In genomic region chr17:80401076-80401475, GRCh38 we compare ENCODE assay signal across 6 cellular contexts. TPM values are rescaled to one million over a fixed set of nuclear protein-coding genes. Genes with fewer than 3 reads are reported as not detected.
DNase-seq lines count a peak whose midpoint lies in the region; ATAC-seq and TF ChIP-seq lines count a peak whose summit lies in the region.
"Not testable (repeated sequence)": the region's sequence is repeated elsewhere in the genome, so short reads cannot be mapped to it uniquely, and the experiment has no call there.

No MANE protein-coding gene starts in this region.

- TF ChIP-seq CTCF in RWPE2 (IDR thresholded peaks at IDR 0.05; ENCODE audit: poor library complexity, severe bottlenecking); endodermal cell (conservative IDR thresholded peaks at IDR 0.05); glutamatergic neuron (IDR thresholded peaks at IDR 0.05; ENCODE audit: partially characterized antibody, unreplicated experiment); nephron progenitor cell (IDR thresholded peaks at IDR 0.05); type B pancreatic cell (conservative IDR thresholded peaks at IDR 0.05): not testable (repeated sequence)

- H3K4me3 Mint-ChIP-seq in endodermal cell (peak overlapping the region; percentile 46), glutamatergic neuron (ENCODE audit: unreplicated experiment) (peak overlapping the region; percentile 5), nephron progenitor cell (peak overlapping the region; percentile 27)
- H3K4me3 Mint-ChIP-seq in type B pancreatic cell: not testable (repeated sequence)

- ATAC-seq in RWPE2 (ENCODE audit: low read depth): not testable (repeated sequence)

- DNase-seq in DMS 273 (lab: John Stamatoyannopoulos, UW; ENCODE audit: unreplicated experiment): peak; percentile 85
- peak; percentile 51 for DNase-seq in RWPE2 (ENCODE audit: low spot score)
- DNase-seq in endodermal cell; glutamatergic neuron; nephron progenitor cell; type B pancreatic cell (ENCODE audit: extremely low spot score, unreplicated experiment): not testable (repeated sequence)

- not testable (repeated sequence) for H3K36me3 ChIP-seq in RWPE2 (ENCODE audit: low read depth); endodermal cell (ENCODE audit: control insufficient read depth, insufficient read depth, low read length)

- not testable (repeated sequence) for H3K4me3 ChIP-seq in RWPE2 (ENCODE audit: severe bottlenecking)
- peak overlapping the region; percentile 60 for H3K4me3 ChIP-seq in endodermal cell (ENCODE audit: low read length)

- H3K4me1 Mint-ChIP-seq in endodermal cell (peaks cover 52% of the 10 kb centered on the region), glutamatergic neuron (ENCODE audit: low read depth, unreplicated experiment) (peaks cover 17% of the 10 kb centered on the region), nephron progenitor cell (peaks cover 55% of the 10 kb centered on the region)
- not testable (repeated sequence) for H3K4me1 Mint-ChIP-seq in type B pancreatic cell (ENCODE audit: unreplicated experiment)

- not testable (repeated sequence) for H3K27me3 ChIP-seq in RWPE2 (ENCODE audit: insufficient read depth, poor library complexity, severe bottlenecking); endodermal cell (ENCODE audit: control insufficient read depth, insufficient read depth, low read length, poor library complexity, severe bottlenecking)

- H3K36me3 Mint-ChIP-seq in endodermal cell (ENCODE audit: low read depth); nephron progenitor cell (ENCODE audit: low read depth); type B pancreatic cell: not testable (repeated sequence)
- peaks cover 10% of the 10 kb centered on the region for H3K36me3 Mint-ChIP-seq in glutamatergic neuron (ENCODE audit: unreplicated experiment)

- H3K27ac Mint-ChIP-seq in endodermal cell (peak overlapping the region; percentile 17), nephron progenitor cell (peak overlapping the region; percentile 73), type B pancreatic cell (peak overlapping the region; percentile 3)
- not testable (repeated sequence) for H3K27ac Mint-ChIP-seq in glutamatergic neuron (ENCODE audit: unreplicated experiment)

- not testable (repeated sequence) for H3K27me3 Mint-ChIP-seq in endodermal cell (ENCODE audit: insufficient read depth); glutamatergic neuron (ENCODE audit: unreplicated experiment); type B pancreatic cell
- peaks cover 16% of the 10 kb centered on the region for H3K27me3 Mint-ChIP-seq in nephron progenitor cell (ENCODE audit: low read depth, poor library complexity)

- not testable (repeated sequence) for H3K9me3 Mint-ChIP-seq in endodermal cell; glutamatergic neuron (ENCODE audit: unreplicated experiment); nephron progenitor cell; type B pancreatic cell

- H3K27ac ChIP-seq in RWPE2 (ENCODE audit: poor library complexity, severe bottlenecking); endodermal cell (ENCODE audit: low read depth, low read length): not testable (repeated sequence)

- 84 to 92% methylated on average over 6 to 9 of the region's 9 CpGs for WGBS in endodermal cell (ENCODE audit: insufficient coverage in 1 of 2, insufficient read length in 1 of 2), 2 experiments

- H3K9ac ChIP-seq in endodermal cell (ENCODE audit: extremely low read depth, low read length, poor library complexity, severe bottlenecking): not testable (repeated sequence)

- H3K9me3 ChIP-seq in RWPE2 (ENCODE audit: severe bottlenecking); endodermal cell (ENCODE audit: control insufficient read depth, low read length): not testable (repeated sequence)

- H3K4me1 ChIP-seq in RWPE2 (ENCODE audit: insufficient read depth, poor library complexity, severe bottlenecking); endodermal cell (ENCODE audit: control insufficient read depth, insufficient read depth, low read length): not testable (repeated sequence)

RNA-seq across cellular contexts. Expression of gene ENDOV, which starts 13.9 kb away (rescaled TPM):
- total RNA-seq in endodermal cell (10 to 100 TPM; 38.8 to 47.1 TPM), glutamatergic neuron (ENCODE audit: unreplicated experiment) (42.1 TPM), type B pancreatic cell (ENCODE audit: low replicate concordance) (30.7 and 38.9 TPM in 2 replicates)
- 33.2 TPM for polyA plus RNA-seq in endodermal cell (2013, experiment 1 of 2)
- polyA plus RNA-seq in endodermal cell (2013, experiment 2 of 2): 32.9 TPM
